ENCODE assay signal across 13 cellular contexts in genomic region chr3:194305356-194306108, GRCh38. TPM values are rescaled to one million over a fixed set of nuclear protein-coding genes. Genes with fewer than 3 reads are reported as not detected.
A peak's percentile ranks its signal among the peaks of the same experiment; 100 is the strongest.
DNase-seq lines count a peak whose midpoint lies in the region; ATAC-seq and TF ChIP-seq lines count a peak whose summit lies in the region.
"Had no signal": no experiment of that assay in that cellular context is flagged by ENCODE, and none has a peak within 500 bp of the region (broad histone marks: within the 10 kb centered on the region; RNA-seq: fewer than 3 reads in every experiment).

No MANE protein-coding gene starts in this region.

- no peak overlapping the region for H2BK20ac ChIP-seq in H9 (ENCODE audit: low read depth, low read length, poor library complexity, severe bottlenecking)

- no peak overlapping the region for H3K27ac ChIP-seq in H9 (ENCODE audit: insufficient read length, low read depth, low read length)
- no peak overlapping the region for H3K27ac ChIP-seq in neuronal stem cell (replicated peaks; ENCODE audit: low read length)
- H3K27ac ChIP-seq in esophagus muscularis mucosa (replicated peaks in 1 of 4): no peak overlapping the region

- TF ChIP-seq POLR2A in esophagus muscularis mucosa (IDR thresholded peaks at IDR 0.05; ENCODE audit: low read depth): no peak

- no peaks in the 10 kb centered on the region for H4K20me1 ChIP-seq in H9 (ENCODE audit: control insufficient read depth, insufficient read depth, insufficient read length)

- H3K27me3 ChIP-seq in H9 (ENCODE audit: insufficient read depth, low read length) (no peaks in the 10 kb centered on the region), neuronal stem cell (ENCODE audit: control insufficient read depth in 3 of 3, insufficient read depth in 3 of 3, low read depth in 1 of 3, low read length in 3 of 3) (peaks cover 0 to 12% (median 0%) of the 10 kb centered on the region in 3 experiments), esophagus muscularis mucosa (no peaks in the 10 kb centered on the region)

- no peak for TF ChIP-seq EP300 in esophagus muscularis mucosa (IDR thresholded peaks at IDR 0.05)

- peaks cover 33% of the 10 kb centered on the region for H3K4me1 Mint-ChIP-seq in activated T-cell treated with anti-CD3 and anti-CD28 coated beads, Interleukin-2, amount 50 U/mL, for 24 hours (ENCODE audit: low read depth)
- peaks cover 49 to 52% of the 10 kb centered on the region in 2 experiments for H3K4me1 Mint-ChIP-seq in H9
- peaks cover 35% of the 10 kb centered on the region for H3K4me1 Mint-ChIP-seq in activated CD8-positive, alpha-beta T cell treated with anti-CD3 and anti-CD28 coated beads for 36 hours (ENCODE audit: low read depth)

- H3K4me3 ChIP-seq in neuronal stem cell (ENCODE audit: low read length in 2 of 2) (no peak overlapping the region), esophagus muscularis mucosa (no peak overlapping the region)
- H3K4me3 ChIP-seq: smooth muscle cell had no signal

- H2AFZ ChIP-seq in H9 (ENCODE audit: low read length): no peak overlapping the region
- peak overlapping the region; percentile 62 for H2AFZ ChIP-seq in neuronal stem cell (ENCODE audit: low read length)

- no peak overlapping the region for H3K4me3 Mint-ChIP-seq in activated T-cell treated with anti-CD3 and anti-CD28 coated beads, Interleukin-2, amount 50 U/mL, for 24 hours
- H3K4me3 Mint-ChIP-seq in H9: no peak overlapping the region; a peak in 1 of 5 replicates
- no peak overlapping the region for H3K4me3 Mint-ChIP-seq in activated CD8-positive, alpha-beta T cell treated with anti-CD3 and anti-CD28 coated beads for 36 hours
- H3K4me3 Mint-ChIP-seq: mesothelial cell of epicardium had no signal

- no CpG with 5 or more reads among the region's 11 CpGs for WGBS in H9 (ENCODE audit: extremely low coverage, insufficient read length, low lambda C conversion rate)
- WGBS in neuronal stem cell (ENCODE audit: extremely low coverage in 2 of 2, insufficient read length in 2 of 2, insufficient replicate concordance in 1 of 2), 2 donors: no CpG with 5 or more reads among the region's 11 CpGs
- WGBS in esophagus muscularis mucosa: 93% methylated on average over 10 of the region's 11 CpGs

- no peak overlapping the region for H3K27ac Mint-ChIP-seq in activated T-cell treated with anti-CD3 and anti-CD28 coated beads, Interleukin-2, amount 50 U/mL, for 24 hours
- H3K27ac Mint-ChIP-seq in H9: no peak overlapping the region
- peak overlapping the region; percentile 40 for H3K27ac Mint-ChIP-seq in activated CD8-positive, alpha-beta T cell treated with anti-CD3 and anti-CD28 coated beads for 36 hours
- H3K27ac Mint-ChIP-seq: mesothelial cell of epicardium had no signal

- H3K36me3 Mint-ChIP-seq in activated T-cell treated with anti-CD3 and anti-CD28 coated beads, Interleukin-2, amount 50 U/mL, for 24 hours (ENCODE audit: low read depth): no peaks in the 10 kb centered on the region
- no peaks in the 10 kb centered on the region for H3K36me3 Mint-ChIP-seq in H9 (ENCODE audit: insufficient read depth in 1 of 3, low read depth in 3 of 3)
- H3K36me3 Mint-ChIP-seq in activated CD8-positive, alpha-beta T cell treated with anti-CD3 and anti-CD28 coated beads for 36 hours (ENCODE audit: low read depth): peaks cover 1% of the 10 kb centered on the region

- H3K23me2 ChIP-seq in H9 (ENCODE audit: insufficient read length, low read depth, low read length, poor library complexity, severe bottlenecking): no peaks in the 10 kb centered on the region

- H3K14ac ChIP-seq in H9 (ENCODE audit: insufficient read depth, low read length) (no peak overlapping the region), neuronal stem cell (ENCODE audit: low read length) (no peak overlapping the region)

- CTCF ChIA-PET in activated CD8-positive, alpha-beta T cell treated with anti-CD3 and anti-CD28 coated beads for 36 hours (lab: Charles Lee): interaction anchor here (4.5 kb wide), 1 partner anchor 11 kb away, joined by 49 read pairs; no protein-coding TSS in a partner anchor

- H2BK12ac ChIP-seq in H9 (ENCODE audit: insufficient read length, low read depth, low read length): no peak overlapping the region
- H2BK12ac ChIP-seq in neuronal stem cell (ENCODE audit: low read length): no peak overlapping the region

- no peak for ATAC-seq in activated CD8-positive, alpha-beta T cell treated with anti-CD3 and anti-CD28 coated beads for 36 hours
- ATAC-seq in HG03025 (IDR thresholded peaks at IDR 0.05; ENCODE audit: low FRiP score, unreplicated experiment): no peak

- H3K27me3 Mint-ChIP-seq in activated T-cell treated with anti-CD3 and anti-CD28 coated beads, Interleukin-2, amount 50 U/mL, for 24 hours: no peaks in the 10 kb centered on the region
- peaks cover 13% of the 10 kb centered on the region for H3K27me3 Mint-ChIP-seq in H9 (ENCODE audit: low read depth)
- H3K27me3 Mint-ChIP-seq in activated CD8-positive, alpha-beta T cell treated with anti-CD3 and anti-CD28 coated beads for 36 hours: peaks cover 15% of the 10 kb centered on the region

- H4K8ac ChIP-seq in H9 (replicated peaks; ENCODE audit: insufficient read length, low read depth, low read length) (no peak overlapping the region), neuronal stem cell (ENCODE audit: low read depth, low read length) (no peak overlapping the region)

- no peaks in the 10 kb centered on the region; the same call in none of the 2 replicates for H3K4me1 ChIP-seq in H9 (ENCODE audit: insufficient read depth, low read length)
- peaks cover 15 to 35% of the 10 kb centered on the region in 2 donors for H3K4me1 ChIP-seq in neuronal stem cell (ENCODE audit: control insufficient read depth in 2 of 2, insufficient read depth in 1 of 2, low read depth in 1 of 2, low read length in 2 of 2)
- H3K4me1 ChIP-seq in esophagus muscularis mucosa: peaks cover 0 to 15% (median 12%) of the 10 kb centered on the region in 4 donors

- H3T11ph ChIP-seq in H9 (ENCODE audit: low read length): no peak overlapping the region

- H3K36me3 ChIP-seq in neuronal stem cell (replicated peaks in 1 of 2; ENCODE audit: control insufficient read depth in 2 of 2, insufficient read depth in 2 of 2, low read length in 2 of 2) (no peaks in the 10 kb centered on the region), esophagus muscularis mucosa (no peaks in the 10 kb centered on the region)

- H2AK5ac ChIP-seq in H9 (ENCODE audit: insufficient read length, low read length) (no peak overlapping the region), neuronal stem cell (ENCODE audit: low read depth, low read length) (no peak overlapping the region)

- H3K23ac ChIP-seq in H9 (ENCODE audit: insufficient read length, low read depth, low read length) (no peak overlapping the region), neuronal stem cell (ENCODE audit: low read depth, low read length, poor library complexity) (no peak overlapping the region)

- peaks cover 2% of the 10 kb centered on the region for H3K9me3 Mint-ChIP-seq in activated T-cell treated with anti-CD3 and anti-CD28 coated beads, Interleukin-2, amount 50 U/mL, for 24 hours
- no peaks in the 10 kb centered on the region for H3K9me3 Mint-ChIP-seq in H9
- peaks cover 2% of the 10 kb centered on the region for H3K9me3 Mint-ChIP-seq in activated CD8-positive, alpha-beta T cell treated with anti-CD3 and anti-CD28 coated beads for 36 hours
- H3K9me3 Mint-ChIP-seq: mesothelial cell of epicardium had no signal

- no peak overlapping the region for H4K5ac ChIP-seq in H9 (ENCODE audit: insufficient read length, low read depth, low read length)

- H2BK15ac ChIP-seq in H9 (ENCODE audit: low read depth, low read length): no peak overlapping the region
- H2BK15ac ChIP-seq in neuronal stem cell (ENCODE audit: low read length): no peak overlapping the region

- no peak overlapping the region for H2BK120ac ChIP-seq in H9 (ENCODE audit: low read depth, low read length, poor library complexity, severe bottlenecking)
- no peak overlapping the region for H2BK120ac ChIP-seq in neuronal stem cell (ENCODE audit: low read depth, low read length)

- H2BK5ac ChIP-seq in H9 (ENCODE audit: insufficient read length, low read length) (no peak overlapping the region), neuronal stem cell (ENCODE audit: low read length) (no peak overlapping the region)

- H3K4ac ChIP-seq in H9 (ENCODE audit: low read depth, low read length) (no peak overlapping the region), neuronal stem cell (ENCODE audit: low read length) (no peak overlapping the region)

- H3K79me2 ChIP-seq in H9 (ENCODE audit: insufficient read depth, low read length): no peaks in the 10 kb centered on the region

- no peak overlapping the region for H3K56ac ChIP-seq in H9 (ENCODE audit: insufficient read length, low read depth, low read length)

- TF ChIP-seq CTCF in H9 (conservative IDR thresholded peaks at IDR 0.05): no peak
- no peak for TF ChIP-seq CTCF in activated CD8-positive, alpha-beta T cell treated with anti-CD3 and anti-CD28 coated beads for 36 hours (IDR thresholded peaks at IDR 0.05)
- TF ChIP-seq CTCF in esophagus muscularis mucosa (IDR thresholded peaks at IDR 0.05): no peak

- H3K79me1 ChIP-seq in H9 (ENCODE audit: insufficient read depth, low read depth, low read length, poor library complexity, severe bottlenecking) (no peaks in the 10 kb centered on the region), neuronal stem cell (ENCODE audit: low read depth, low read length) (no peaks in the 10 kb centered on the region)

- peak; percentile 26 for DNase-seq in activated T-cell treated with anti-CD3 and anti-CD28 coated beads, Interleukin-2, amount 50 U/mL, for 24 hours
- DNase-seq in activated T-cell treated with anti-CD3 and anti-CD28 coated beads, Interleukin-2, amount 50 U/mL, for 1 hour: no peak
- peak; percentile 38 for DNase-seq in H9
- no peak for DNase-seq in activated CD8-positive, alpha-beta T cell treated with anti-CD3 and anti-CD28 coated beads for 36 hours
- DNase-seq in neuronal stem cell (ENCODE audit: low spot score): no peak
- no peak for DNase-seq in COLO829 (ENCODE audit: low spot score)
- no peak for DNase-seq in esophagus muscularis mucosa (ENCODE audit: extremely low spot score)
- DNase-seq: NCI-H187 treated with DMSO at 0.1 percent for 48 hours, SHP77 had no signal

- no peak overlapping the region for H3K9ac ChIP-seq in H9 (ENCODE audit: extremely low read depth, insufficient read length, low read length)
- no peak overlapping the region for H3K9ac ChIP-seq in neuronal stem cell (ENCODE audit: low read depth, low read length, poor library complexity)

- H3K4me2 ChIP-seq in H9 (ENCODE audit: insufficient read depth, insufficient read length, low read length): no peak overlapping the region
- no peak overlapping the region for H3K4me2 ChIP-seq in neuronal stem cell (ENCODE audit: insufficient read depth, low read length, poor library complexity, severe bottlenecking)
- H3K4me2 ChIP-seq: smooth muscle cell had no signal

- intact Hi-C loops in activated CD8-positive, alpha-beta T cell treated with anti-CD3 and anti-CD28 coated beads for 36 hours (cut with micrococcal nuclease): loop anchor here (5.0 kb wide), 1 partner anchor 168 kb away; the partner anchor contains the start of gene HES1
- intact Hi-C loops in esophagus muscularis mucosa (cut with DNase I): no loop called here

- H4K91ac ChIP-seq in H9 (ENCODE audit: insufficient read length, low read depth, low read length): no peak overlapping the region
- H4K91ac ChIP-seq in neuronal stem cell (ENCODE audit: low read depth, low read length, poor library complexity): no peak overlapping the region

- H3K18ac ChIP-seq in H9 (ENCODE audit: insufficient read length, low read depth, low read length) (no peak overlapping the region), neuronal stem cell (ENCODE audit: low read length) (peak overlapping the region; percentile 34)

- no peaks in the 10 kb centered on the region for H3K9me3 ChIP-seq in H9 (ENCODE audit: control insufficient read depth, low read depth, low read length)
- peaks cover 0 to 4% of the 10 kb centered on the region in 2 donors for H3K9me3 ChIP-seq in neuronal stem cell (replicated peaks in 1 of 2; ENCODE audit: control insufficient read depth in 2 of 2, insufficient read depth in 1 of 2, low read depth in 1 of 2, low read length in 2 of 2)
- no peaks in the 10 kb centered on the region for H3K9me3 ChIP-seq in esophagus muscularis mucosa

- POLR2A ChIA-PET in activated CD8-positive, alpha-beta T cell treated with anti-CD3 and anti-CD28 coated beads for 36 hours (lab: Charles Lee): interaction anchor here (1.1 kb wide), 1 partner anchor 12 kb away, joined by 3 read pairs; no protein-coding TSS in a partner anchor

RNA-seq across cellular contexts. Expression of gene CPN2, which starts 45.6 kb away (rescaled TPM):
- total RNA-seq in H9 (2021) (not detected in 2 replicates), esophagus muscularis mucosa (not detected)
- not detected for total RNA-seq in activated CD8-positive, alpha-beta T cell treated with anti-CD3 and anti-CD28 coated beads for 36 hours
- not detected for polyA plus RNA-seq in neuronal stem cell (2013, experiment 1 of 2)
- polyA plus RNA-seq in neuronal stem cell (2013, experiment 2 of 2): not detected
- total RNA-seq: M059J, mesothelial cell of epicardium had no signal
- polyA plus RNA-seq: smooth muscle cell had no signal

Comparison
In these comparisons a context has a peak if more than half of its experiments do, and no peak if none do; other contexts are left out.
1. DNase-seq: peak in activated T-cell treated with anti-CD3 and anti-CD28 coated beads, Interleukin-2, amount 50 U/mL, for 24 hours (single experiment) and H9 (single experiment); none in activated T-cell treated with anti-CD3 and anti-CD28 coated beads, Interleukin-2, amount 50 U/mL, for 1 hour (single experiment), activated CD8-positive, alpha-beta T cell treated with anti-CD3 and anti-CD28 coated beads for 36 hours (single experiment), neuronal stem cell (single experiment), COLO829 (single experiment) and esophagus muscularis mucosa (single experiment).